8 cellular contexts compared by ENCODE assay signal in genomic region chr19:35642798-35643254, GRCh38. TPM values are rescaled to one million over a fixed set of nuclear protein-coding genes. Genes with fewer than 3 reads are reported as not detected.
DNase-seq lines count a peak whose midpoint lies in the region; ATAC-seq and TF ChIP-seq lines count a peak whose summit lies in the region.

No MANE protein-coding gene starts in this region.

- no peaks in the 10 kb centered on the region for H4K20me1 ChIP-seq in GM23248 (ENCODE audit: insufficient read depth)

- H3K27me3 ChIP-seq in GM23248 (replicated peaks; ENCODE audit: insufficient read depth), result no peaks in the 10 kb centered on the region
- H3K27me3 ChIP-seq in left ventricle myocardium inferior (ENCODE audit: low read depth), result no peaks in the 10 kb centered on the region

- H2AFZ ChIP-seq in GM23248, result peak overlapping the region; percentile 96

- DNase-seq in GM23248, result no peak
- DNase-seq in left ventricle myocardium inferior, result no peak
- no peak for DNase-seq in skeletal muscle cell (ENCODE audit: low read depth)
- DNase-seq in NCI-H1436 (lab: John Stamatoyannopoulos, UW), result no peak
- DNase-seq in NCI-H748 treated with DMSO at 0.1 percent for 48 hours (lab: John Stamatoyannopoulos, UW), result no peak
- no peak for DNase-seq in pons (ENCODE audit: low spot score)

- H3K9me3 ChIP-seq in GM23248 (ENCODE audit: low read depth), result no peaks in the 10 kb centered on the region
- H3K9me3 ChIP-seq in left ventricle myocardium inferior (replicated peaks), result no peaks in the 10 kb centered on the region

- TF ChIP-seq CTCF in WI38 (IDR thresholded peaks at IDR 0.05; ENCODE audit: low read depth, low read length) (no peak), left ventricle myocardium inferior (IDR thresholded peaks at IDR 0.05; ENCODE audit: borderline replicate concordance) (no peak)

- in situ Hi-C loops in GM23248 (cut with MboI), result no loop called here

- H3K9ac ChIP-seq in GM23248, result peak overlapping the region; percentile 56

- 26 to 37% methylated on average over 8 to 15 of the region's 15 CpGs for WGBS in GM23248 (ENCODE audit: low coverage in 1 of 2, low lambda C conversion rate in 2 of 2, missing lambda C conversion rate in 2 of 2), 2 experiments

- H3K36me3 ChIP-seq in GM23248 (ENCODE audit: low read depth), result no peaks in the 10 kb centered on the region
- peaks cover 7% of the 10 kb centered on the region for H3K36me3 ChIP-seq in left ventricle myocardium inferior

- H3K4me3 ChIP-seq in GM23248 (peak overlapping the region; percentile 73), WI38 (ENCODE audit: low read depth, low read length) (peak overlapping the region; percentile 59), left ventricle myocardium inferior (peak overlapping the region; percentile 79), skeletal muscle cell (ENCODE audit: low read depth, low read length) (peak overlapping the region; percentile 58)

- H3F3A ChIP-seq in GM23248 (ENCODE audit: insufficient read depth), result peaks cover 14% of the 10 kb centered on the region; the same call in 1 of the 2 replicates

- H3K4me1 ChIP-seq in GM23248 (ENCODE audit: insufficient read depth) (no peaks in the 10 kb centered on the region), left ventricle myocardium inferior (peaks cover 35% of the 10 kb centered on the region)

- H3K4me2 ChIP-seq in GM23248 (ENCODE audit: unreplicated experiment), result peak overlapping the region; percentile 94

- no peak overlapping the region for H3K27ac ChIP-seq in GM23248
- peak overlapping the region; percentile 89 for H3K27ac ChIP-seq in left ventricle myocardium inferior (replicated peaks)

- no peaks in the 10 kb centered on the region for H3K79me2 ChIP-seq in GM23248 (ENCODE audit: insufficient read depth)

- H3K9me2 ChIP-seq in GM23248 (ENCODE audit: insufficient read depth), result no peaks in the 10 kb centered on the region

- intact Hi-C loops in left ventricle myocardium inferior (cut with micrococcal nuclease), result no loop called here

- no peak for ATAC-seq in HG03196 (IDR thresholded peaks at IDR 0.05; ENCODE audit: unreplicated experiment)

RNA-seq across cellular contexts. Expression of gene ETV2, which starts 1.3 kb away (rescaled TPM):
- total RNA-seq in GM23248 (2014; rRNA removed; shearing (Covaris generic)), result not detected in 2 replicates
- polyA plus RNA-seq in GM23248 (2016; fragmentation: Nextera tagmentation; extraction: Ambion mirVana), result 0.91 and 0.93 TPM in 2 replicates
- total RNA-seq in left ventricle myocardium inferior, result 0.33 TPM

RNA-seq across cellular contexts. Expression of gene COX6B1, which starts 5.3 kb away (rescaled TPM):
- total RNA-seq in GM23248 (2014; rRNA removed; shearing (Covaris generic)), result 328 and 423 TPM in 2 replicates
- polyA plus RNA-seq in GM23248 (2016; fragmentation: Nextera tagmentation; extraction: Ambion mirVana), result 448 and 472 TPM in 2 replicates
- 1,365 TPM for total RNA-seq in left ventricle myocardium inferior

RNA-seq across cellular contexts. Expression of gene RBM42, which starts 14.0 kb away (rescaled TPM):
- total RNA-seq in GM23248 (2014; rRNA removed; shearing (Covaris generic)), result 57.3 and 74.7 TPM in 2 replicates
- 82.5 and 86.2 TPM in 2 replicates for polyA plus RNA-seq in GM23248 (2016; fragmentation: Nextera tagmentation; extraction: Ambion mirVana)
- 52.7 TPM for total RNA-seq in left ventricle myocardium inferior

RNA-seq across cellular contexts. Expression of gene UPK1A, which starts 23.5 kb away (rescaled TPM):
- not detected in 2 replicates for total RNA-seq in GM23248 (2014; rRNA removed; shearing (Covaris generic))
- not detected in 2 replicates for polyA plus RNA-seq in GM23248 (2016; fragmentation: Nextera tagmentation; extraction: Ambion mirVana)
- not detected for total RNA-seq in left ventricle myocardium inferior

RNA-seq across cellular contexts. Expression of gene HAUS5, which starts 30.3 kb away (rescaled TPM):
- 8.5 and 10.1 TPM in 2 replicates for total RNA-seq in GM23248 (2014; rRNA removed; shearing (Covaris generic))
- polyA plus RNA-seq in GM23248 (2016; fragmentation: Nextera tagmentation; extraction: Ambion mirVana), result 7.4 and 9.6 TPM in 2 replicates
- 3.7 TPM for total RNA-seq in left ventricle myocardium inferior
